ENCODE assay signal across 2 cellular contexts in the genomic region with DNA sequence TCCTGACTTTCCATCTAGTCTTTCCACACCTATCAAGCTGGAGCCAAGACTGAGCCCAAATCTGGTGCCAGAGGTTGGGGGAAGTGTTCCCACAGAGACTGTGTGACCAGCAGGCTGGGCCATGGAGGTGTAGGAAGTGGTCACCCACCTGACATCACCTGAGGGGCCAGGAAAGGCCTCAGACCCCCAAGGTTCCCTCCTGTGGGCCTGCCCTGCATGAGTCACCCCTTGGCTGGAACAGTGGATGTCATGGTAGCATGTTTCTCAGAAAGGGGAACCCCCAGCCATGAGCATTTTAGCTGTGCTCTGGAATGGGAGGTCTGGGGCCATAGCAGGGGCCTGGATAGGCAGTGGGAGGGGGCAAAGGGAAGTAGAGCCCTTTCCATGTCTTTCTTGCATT.
TF ChIP-seq lines count a peak whose summit lies in the region.

No MANE protein-coding gene starts in this region.

TF ChIP-seq in GM12891, 5 proteins besides CTCF, POLR2A, EP300 and RAD21 (continued from another document):
- no peak for TF ChIP-seq POU2F2 (IDR thresholded peaks at IDR 0.05; ENCODE audit: low read depth, low read length)

TF ChIP-seq in HepG2, 621 proteins besides CTCF, POLR2A, EP300 and RAD21:
- TF ChIP-seq, protein P1, sequence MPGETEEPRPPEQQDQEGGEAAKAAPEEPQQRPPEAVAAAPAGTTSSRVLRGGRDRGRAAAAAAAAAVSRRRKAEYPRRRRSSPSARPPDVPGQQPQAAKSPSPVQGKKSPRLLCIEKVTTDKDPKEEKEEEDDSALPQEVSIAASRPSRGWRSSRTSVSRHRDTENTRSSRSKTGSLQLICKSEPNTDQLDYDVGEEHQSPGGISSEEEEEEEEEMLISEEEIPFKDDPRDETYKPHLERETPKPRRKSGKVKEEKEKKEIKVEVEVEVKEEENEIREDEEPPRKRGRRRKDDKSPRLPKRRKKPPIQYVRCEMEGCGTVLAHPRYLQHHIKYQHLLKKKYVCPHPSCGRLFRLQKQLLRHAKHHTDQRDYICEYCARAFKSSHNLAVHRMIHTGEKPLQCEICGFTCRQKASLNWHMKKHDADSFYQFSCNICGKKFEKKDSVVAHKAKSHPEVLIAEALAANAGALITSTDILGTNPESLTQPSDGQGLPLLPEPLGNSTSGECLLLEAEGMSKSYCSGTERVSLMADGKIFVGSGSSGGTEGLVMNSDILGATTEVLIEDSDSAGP (CRISPR knock-in tag; IDR thresholded peaks at IDR 0.05; ENCODE audit: borderline replicate concordance), result no peak
- TF ChIP-seq GATAD2A (CRISPR knock-in tag; IDR thresholded peaks at IDR 0.05) (no peak), ZNF329 (CRISPR knock-in tag; IDR thresholded peaks at IDR 0.05; ENCODE audit: low read depth) (no peak), ZNF670 (CRISPR knock-in tag; IDR thresholded peaks at IDR 0.05; ENCODE audit: borderline replicate concordance) (no peak), CHD2 (IDR thresholded peaks at IDR 0.05; ENCODE audit: low read depth, low read length) (no peak), CAMTA2 (CRISPR knock-in tag; IDR thresholded peaks at IDR 0.05; ENCODE audit: borderline replicate concordance) (no peak), GTF3A (CRISPR knock-in tag; conservative IDR thresholded peaks at IDR 0.05) (no peak), POLR2AphosphoS2 (IDR thresholded peaks at IDR 0.05; ENCODE audit: low read depth, low read length) (no peak), KDM1A (CRISPR knock-in tag; IDR thresholded peaks at IDR 0.05) (no peak), ZNF143 (CRISPR knock-in tag; IDR thresholded peaks at IDR 0.05) (no peak), GATAD1 (CRISPR knock-in tag; IDR thresholded peaks at IDR 0.05) (no peak), ZSCAN30 (CRISPR knock-in tag; IDR thresholded peaks at IDR 0.05) (no peak), ZBTB3 (CRISPR knock-in tag; IDR thresholded peaks at IDR 0.05; ENCODE audit: borderline replicate concordance, low read depth) (no peak), TOE1 (CRISPR knock-in tag; IDR thresholded peaks at IDR 0.05) (no peak), HNF4A (CRISPR knock-in tag; IDR thresholded peaks at IDR 0.05) (no peak)
- TF ChIP-seq, protein P2, sequence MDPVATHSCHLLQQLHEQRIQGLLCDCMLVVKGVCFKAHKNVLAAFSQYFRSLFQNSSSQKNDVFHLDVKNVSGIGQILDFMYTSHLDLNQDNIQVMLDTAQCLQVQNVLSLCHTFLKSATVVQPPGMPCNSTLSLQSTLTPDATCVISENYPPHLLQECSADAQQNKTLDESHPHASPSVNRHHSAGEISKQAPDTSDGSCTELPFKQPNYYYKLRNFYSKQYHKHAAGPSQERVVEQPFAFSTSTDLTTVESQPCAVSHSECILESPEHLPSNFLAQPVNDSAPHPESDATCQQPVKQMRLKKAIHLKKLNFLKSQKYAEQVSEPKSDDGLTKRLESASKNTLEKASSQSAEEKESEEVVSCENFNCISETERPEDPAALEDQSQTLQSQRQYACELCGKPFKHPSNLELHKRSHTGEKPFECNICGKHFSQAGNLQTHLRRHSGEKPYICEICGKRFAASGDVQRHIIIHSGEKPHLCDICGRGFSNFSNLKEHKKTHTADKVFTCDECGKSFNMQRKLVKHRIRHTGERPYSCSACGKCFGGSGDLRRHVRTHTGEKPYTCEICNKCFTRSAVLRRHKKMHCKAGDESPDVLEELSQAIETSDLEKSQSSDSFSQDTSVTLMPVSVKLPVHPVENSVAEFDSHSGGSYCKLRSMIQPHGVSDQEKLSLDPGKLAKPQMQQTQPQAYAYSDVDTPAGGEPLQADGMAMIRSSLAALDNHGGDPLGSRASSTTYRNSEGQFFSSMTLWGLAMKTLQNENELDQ (CRISPR knock-in tag; IDR thresholded peaks at IDR 0.05; ENCODE audit: borderline replicate concordance), result no peak
- TF ChIP-seq, protein P3, sequence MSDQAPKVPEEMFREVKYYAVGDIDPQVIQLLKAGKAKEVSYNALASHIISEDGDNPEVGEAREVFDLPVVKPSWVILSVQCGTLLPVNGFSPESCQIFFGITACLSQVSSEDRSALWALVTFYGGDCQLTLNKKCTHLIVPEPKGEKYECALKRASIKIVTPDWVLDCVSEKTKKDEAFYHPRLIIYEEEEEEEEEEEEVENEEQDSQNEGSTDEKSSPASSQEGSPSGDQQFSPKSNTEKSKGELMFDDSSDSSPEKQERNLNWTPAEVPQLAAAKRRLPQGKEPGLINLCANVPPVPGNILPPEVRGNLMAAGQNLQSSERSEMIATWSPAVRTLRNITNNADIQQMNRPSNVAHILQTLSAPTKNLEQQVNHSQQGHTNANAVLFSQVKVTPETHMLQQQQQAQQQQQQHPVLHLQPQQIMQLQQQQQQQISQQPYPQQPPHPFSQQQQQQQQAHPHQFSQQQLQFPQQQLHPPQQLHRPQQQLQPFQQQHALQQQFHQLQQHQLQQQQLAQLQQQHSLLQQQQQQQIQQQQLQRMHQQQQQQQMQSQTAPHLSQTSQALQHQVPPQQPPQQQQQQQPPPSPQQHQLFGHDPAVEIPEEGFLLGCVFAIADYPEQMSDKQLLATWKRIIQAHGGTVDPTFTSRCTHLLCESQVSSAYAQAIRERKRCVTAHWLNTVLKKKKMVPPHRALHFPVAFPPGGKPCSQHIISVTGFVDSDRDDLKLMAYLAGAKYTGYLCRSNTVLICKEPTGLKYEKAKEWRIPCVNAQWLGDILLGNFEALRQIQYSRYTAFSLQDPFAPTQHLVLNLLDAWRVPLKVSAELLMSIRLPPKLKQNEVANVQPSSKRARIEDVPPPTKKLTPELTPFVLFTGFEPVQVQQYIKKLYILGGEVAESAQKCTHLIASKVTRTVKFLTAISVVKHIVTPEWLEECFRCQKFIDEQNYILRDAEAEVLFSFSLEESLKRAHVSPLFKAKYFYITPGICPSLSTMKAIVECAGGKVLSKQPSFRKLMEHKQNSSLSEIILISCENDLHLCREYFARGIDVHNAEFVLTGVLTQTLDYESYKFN (CRISPR knock-in tag; conservative IDR thresholded peaks at IDR 0.05), result no peak
- TF ChIP-seq, protein P4, sequence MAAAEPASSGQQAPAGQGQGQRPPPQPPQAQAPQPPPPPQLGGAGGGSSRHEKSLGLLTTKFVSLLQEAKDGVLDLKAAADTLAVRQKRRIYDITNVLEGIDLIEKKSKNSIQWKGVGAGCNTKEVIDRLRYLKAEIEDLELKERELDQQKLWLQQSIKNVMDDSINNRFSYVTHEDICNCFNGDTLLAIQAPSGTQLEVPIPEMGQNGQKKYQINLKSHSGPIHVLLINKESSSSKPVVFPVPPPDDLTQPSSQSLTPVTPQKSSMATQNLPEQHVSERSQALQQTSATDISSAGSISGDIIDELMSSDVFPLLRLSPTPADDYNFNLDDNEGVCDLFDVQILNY (CRISPR knock-in tag; conservative IDR thresholded peaks at IDR 0.05), result no peak
- TF ChIP-seq, protein P5, sequence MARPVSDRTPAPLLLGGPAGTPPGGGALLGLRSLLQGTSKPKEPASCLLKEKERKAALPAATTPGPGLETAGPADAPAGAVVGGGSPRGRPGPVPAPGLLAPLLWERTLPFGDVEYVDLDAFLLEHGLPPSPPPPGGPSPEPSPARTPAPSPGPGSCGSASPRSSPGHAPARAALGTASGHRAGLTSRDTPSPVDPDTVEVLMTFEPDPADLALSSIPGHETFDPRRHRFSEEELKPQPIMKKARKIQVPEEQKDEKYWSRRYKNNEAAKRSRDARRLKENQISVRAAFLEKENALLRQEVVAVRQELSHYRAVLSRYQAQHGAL (CRISPR knock-in tag; IDR thresholded peaks at IDR 0.05; ENCODE audit: not compliant biosample characterization), result no peak
TF ChIP-seq in HepG2: peak in this region for 0.
